In genomic region chr2:73176881-73177644, GRCh38 we compare ENCODE assay signal across 8 cellular contexts. TPM values are rescaled to one million over a fixed set of nuclear protein-coding genes. Genes with fewer than 3 reads are reported as not detected.
DNase-seq lines count a peak whose midpoint lies in the region; ATAC-seq and TF ChIP-seq lines count a peak whose summit lies in the region.

No MANE protein-coding gene starts in this region.

- 0% methylated on average over 19 of the region's 56 CpGs for WGBS in right lobe of liver (ENCODE audit: insufficient coverage, low coverage, low lambda C conversion rate, missing lambda C conversion rate)

- peak overlapping the region; percentile 84 to 98 (median 92) for H3K4me2 ChIP-seq in BLaER1 treated with 17β-estradiol and CSF1 and Interleukin-3, amounts not matched to agents 10 nM and 100 nM

- peak; percentile 98 for TF ChIP-seq CTCF in right lobe of liver (IDR thresholded peaks at IDR 0.05)

- H3K4me3 ChIP-seq in BLaER1 treated with 17β-estradiol and CSF1 and Interleukin-3, amounts not matched to agents 10 nM and 100 nM: peak overlapping the region; percentile 53 to 75 (median 65)
- H3K4me3 ChIP-seq in right lobe of liver: peak overlapping the region; percentile 46 to 51 (median 46)

- H3K4me3 Mint-ChIP-seq in dendritic cell treated with granulocyte-macrophage colony-stimulating factor and Interleukin-4, amounts not matched to agents 40 ng/mL and 50 ng/mL, for 4 days: peak overlapping the region; percentile 88

- H3K27ac ChIP-seq in BLaER1 treated with 17β-estradiol and CSF1 and Interleukin-3, amounts not matched to agents 10 nM and 100 nM: peak overlapping the region in 3 of 11 experiments; percentile 34 to 58 (median 49); a peak in 8 of 22 replicates
- H3K27ac ChIP-seq in right lobe of liver: peak overlapping the region; percentile 7 to 50 (median 34)

- peaks cover 24 to 43% (median 36%) of the 10 kb centered on the region in 11 experiments for H3K27me3 ChIP-seq in BLaER1 treated with 17β-estradiol and CSF1 and Interleukin-3, amounts not matched to agents 10 nM and 100 nM
- no peaks in the 10 kb centered on the region for H3K27me3 ChIP-seq in right lobe of liver

- ATAC-seq in GM19324 (IDR thresholded peaks at IDR 0.05; ENCODE audit: low FRiP score, unreplicated experiment) (peak; percentile 82), HG03442 (IDR thresholded peaks at IDR 0.05; ENCODE audit: unreplicated experiment) (peak; percentile 74), right lobe of liver (peak; percentile 92 to 97 (median 96))

- H3K4me1 Mint-ChIP-seq in dendritic cell treated with granulocyte-macrophage colony-stimulating factor and Interleukin-4, amounts not matched to agents 40 ng/mL and 50 ng/mL, for 4 days (ENCODE audit: low read depth): peaks cover 16% of the 10 kb centered on the region

- H3K36me3 ChIP-seq in BLaER1 treated with 17β-estradiol and CSF1 and Interleukin-3, amounts not matched to agents 10 nM and 100 nM: no peaks in the 10 kb centered on the region
- H3K36me3 ChIP-seq in right lobe of liver: no peaks in the 10 kb centered on the region

- intact Hi-C loops in dendritic cell treated with granulocyte-macrophage colony-stimulating factor and Interleukin-4, amounts not matched to agents 40 ng/mL and 50 ng/mL, for 4 days (cut with micrococcal nuclease): loop anchor here (1.0 to 5.0 kb wide), 5 partner anchors 35 to 285 kb away; partner anchors contain the start of gene PRADC1
- intact Hi-C loops in right lobe of liver (cut with DNase I): loop anchor here (10.0 kb wide), 1 partner anchor 282 kb away; no protein-coding TSS in a partner anchor

- H3K36me3 Mint-ChIP-seq in dendritic cell treated with granulocyte-macrophage colony-stimulating factor and Interleukin-4, amounts not matched to agents 40 ng/mL and 50 ng/mL, for 4 days (ENCODE audit: low read depth): peaks cover 5% of the 10 kb centered on the region

- H3K4me1 ChIP-seq in BLaER1 treated with 17β-estradiol and CSF1 and Interleukin-3, amounts not matched to agents 10 nM and 100 nM: peaks cover 11 to 28% (median 23%) of the 10 kb centered on the region in 10 experiments; a peak in 19 of 20 replicates
- H3K4me1 ChIP-seq in right lobe of liver: peaks cover 0 to 17% (median 2%) of the 10 kb centered on the region in 4 donors

- no peaks in the 10 kb centered on the region for H3K9me3 Mint-ChIP-seq in dendritic cell treated with granulocyte-macrophage colony-stimulating factor and Interleukin-4, amounts not matched to agents 40 ng/mL and 50 ng/mL, for 4 days

- H4K20me1 ChIP-seq in BLaER1 treated with 17β-estradiol and CSF1 and Interleukin-3, amounts not matched to agents 10 nM and 100 nM: peaks cover 0 to 6% (median 0%) of the 10 kb centered on the region in 11 experiments; a peak in 1 of 22 replicates

- peak overlapping the region; percentile 82 for H3K27ac Mint-ChIP-seq in dendritic cell treated with granulocyte-macrophage colony-stimulating factor and Interleukin-4, amounts not matched to agents 40 ng/mL and 50 ng/mL, for 4 days

- TF ChIP-seq POLR2A in right lobe of liver (IDR thresholded peaks at IDR 0.05): no peak

- H3K9ac ChIP-seq in BLaER1 treated with 17β-estradiol and CSF1 and Interleukin-3, amounts not matched to agents 10 nM and 100 nM: peak overlapping the region; percentile 55 to 77 (median 68); a peak in 21 of 22 replicates

- peaks cover 79% of the 10 kb centered on the region for H3K27me3 Mint-ChIP-seq in dendritic cell treated with granulocyte-macrophage colony-stimulating factor and Interleukin-4, amounts not matched to agents 40 ng/mL and 50 ng/mL, for 4 days

- H3K9me3 ChIP-seq in BLaER1 treated with 17β-estradiol and CSF1 and Interleukin-3, amounts not matched to agents 10 nM and 100 nM (replicated peaks in 1 of 11): no peaks in the 10 kb centered on the region
- H3K9me3 ChIP-seq in right lobe of liver: no peaks in the 10 kb centered on the region

- DNase-seq in NCI-H526 (lab: John Stamatoyannopoulos, UW): peak; percentile 51 to 92
- peak; percentile 90 for DNase-seq in activated CD4-positive, alpha-beta T cell treated with anti-CD3 and anti-CD28 coated beads, Interleukin-2, amount 50 U/mL, for 1 hour
- peak; percentile 90 to 92 (median 92) for DNase-seq in right lobe of liver
- peak; percentile 93 for DNase-seq in stimulated activated CD4-positive, alpha-beta T cell treated with anti-CD3 and anti-CD28 coated beads, Interleukin-4, amount 100 ng/mL, for 1 hour

RNA-seq across cellular contexts. Expression of gene NOTO, which starts 25.3 kb away (rescaled TPM):
- not detected for total RNA-seq in right lobe of liver

RNA-seq across cellular contexts. Expression of gene SMYD5, which starts 37.0 kb away (rescaled TPM):
- 10 to 100 TPM in 3 of 6 experiments, 1 to 10 TPM in 3; 5.3 to 12.2 (median 9.4) TPM for total RNA-seq in right lobe of liver

RNA-seq across cellular contexts. Expression of gene PRADC1, which starts 56.0 kb away (rescaled TPM):
- 10 to 100 TPM; 17.8 to 26.1 (median 22.5) TPM for total RNA-seq in right lobe of liver

RNA-seq across cellular contexts. Expression of gene CCT7, which starts 57.0 kb away (rescaled TPM):
- total RNA-seq in right lobe of liver: 100 to 1,000 TPM in 3 of 6 experiments, 10 to 100 TPM in 3; 83.5 to 131 (median 99.4) TPM
